Comparison of ENCODE assay signal across 8 cellular contexts in the genomic region with DNA sequence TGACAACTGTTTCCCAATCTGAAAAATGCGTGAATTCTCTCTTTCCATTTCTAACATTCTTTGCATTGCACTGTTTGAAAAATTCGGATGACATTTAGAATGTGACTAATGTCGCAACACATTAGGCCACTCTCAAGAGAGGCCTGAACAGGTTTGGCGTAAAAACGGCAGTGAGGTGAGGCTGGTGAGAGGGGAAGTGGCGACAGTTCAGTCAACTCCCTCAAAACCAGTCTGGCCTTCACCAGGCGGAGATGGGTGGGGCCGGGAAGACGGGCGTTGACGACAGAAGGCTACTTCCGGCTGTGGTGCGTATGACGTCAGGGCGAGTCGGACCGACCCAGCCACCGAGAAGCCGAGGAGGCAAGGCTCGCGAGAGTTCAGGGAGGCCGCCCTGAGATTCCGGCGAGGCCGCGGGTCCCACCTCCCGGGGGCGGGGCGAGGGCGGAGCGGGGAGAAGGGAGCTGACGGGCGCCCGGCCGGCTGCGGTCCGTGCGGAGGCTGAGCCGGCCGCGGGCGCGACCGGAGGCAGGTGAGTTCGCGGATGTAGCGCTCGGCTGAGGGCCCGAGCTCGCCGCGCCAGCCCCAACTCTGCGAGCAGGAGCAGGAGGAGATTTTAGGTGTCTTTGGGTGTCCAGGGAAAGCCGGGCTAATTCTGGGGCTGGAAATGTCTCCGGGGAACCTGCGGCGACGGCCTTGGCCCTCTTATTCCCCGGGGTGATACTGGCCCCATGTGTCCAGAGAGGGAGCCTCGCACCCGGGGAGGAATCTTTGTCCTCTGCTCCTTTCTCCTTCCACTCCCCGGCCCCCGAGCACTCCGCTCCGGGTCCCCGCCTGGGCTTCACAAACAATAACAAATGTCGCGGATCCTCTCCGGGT. TPM values are rescaled to one million over a fixed set of nuclear protein-coding genes. Genes with fewer than 3 reads are reported as not detected.
DNase-seq lines count a peak whose midpoint lies in the region; FAIRE-seq and TF ChIP-seq lines count a peak whose summit lies in the region.

STK38L (plus strand) TSS at position 483 of the 876 bp plus-strand sequence. CDS start 53,435 bp downstream, outside the sequence.

- peak within 1 kb of the TSS; percentile 84 for H3K9ac ChIP-seq in neural cell (ENCODE audit: low read length)

- DNase-seq in G401 (ENCODE audit: low spot score) (peak; percentile 96), H54 (ENCODE audit: insufficient read length, low spot score) (peak; percentile 91), LoVo (ENCODE audit: low spot score) (peak; percentile 99), SHP77 treated with DMSO at 0.1 percent for 48 hours (lab: John Stamatoyannopoulos, UW) (peak; percentile 71), activated gamma-delta T cell (lab: John Stamatoyannopoulos, UW) (peak; percentile 94), fibroblast of the conjunctiva (ENCODE audit: low read depth) (peak; percentile 94), stomach (peak; percentile 97)

- no peaks in the 10 kb centered on the region for H3F3A ChIP-seq in neural cell (ENCODE audit: insufficient read depth, low read length, poor library complexity, severe bottlenecking)

- TF ChIP-seq EP300 in neural cell (conservative IDR thresholded peaks at IDR 0.05; ENCODE audit: poor library complexity, severe bottlenecking) (no peak), stomach (IDR thresholded peaks at IDR 0.05) (no peak)

- H2AFZ ChIP-seq in neural cell (ENCODE audit: low read depth, low read length): peak within 1 kb of the TSS; percentile 90

- TF ChIP-seq CTCF in neural cell (IDR thresholded peaks at IDR 0.05; ENCODE audit: poor library complexity, severe bottlenecking): peak; percentile 22
- TF ChIP-seq CTCF in stomach (IDR thresholded peaks at IDR 0.05): peak in 1 of 7 experiments; percentile 33

- H3K36me3 ChIP-seq in neural cell (ENCODE audit: insufficient read depth, low read length) (no peaks in the 10 kb centered on the region), stomach (no peaks in the 10 kb centered on the region)

- peak within 1 kb of the TSS; percentile 96 for H3K4me2 ChIP-seq in neural cell (ENCODE audit: low read length)

- intact Hi-C loops in stomach (cut with DNase I; ENCODE audit: low total_unique reads): no loop called here

- H3K27me3 ChIP-seq in neural cell (ENCODE audit: insufficient read depth, low read depth, low read length) (no peaks in the 10 kb centered on the region), stomach (no peaks in the 10 kb centered on the region)

- no peak for TF ChIP-seq RAD21 in neural cell (conservative IDR thresholded peaks at IDR 0.05)

- peak within 1 kb of the TSS; percentile 96 for H3K4me3 ChIP-seq in neural cell (ENCODE audit: low read length)
- peak within 1 kb of the TSS; percentile 74 to 89 (median 82) for H3K4me3 ChIP-seq in stomach

- H3K9me2 ChIP-seq in neural cell (ENCODE audit: insufficient read depth, low read length): no peaks in the 10 kb centered on the region

- TF ChIP-seq POLR2A in H54 (IDR thresholded peaks at IDR 0.05; ENCODE audit: low read depth, low read length): peak; percentile 94
- peak in 1 of 4 donors; percentile 87 for TF ChIP-seq POLR2A in stomach (IDR thresholded peaks at IDR 0.05)

- 4 to 8% (median 5%) methylated on average over 44 to 69 of the region's 69 CpGs for whole genome bisulfite sequencing in stomach, 5 donors

- H3K4me1 ChIP-seq in stomach: peaks cover 11 to 41% (median 19%) of the 10 kb centered on the region in 4 donors

- in situ Hi-C loops in G401 (cut with HindIII; ENCODE audit: low sequenced_read_pairs): no loop called here

- FAIRE-seq in H54 (lab: Jason Lieb, UNC): peak; percentile 84

- H4K20me1 ChIP-seq in neural cell (ENCODE audit: insufficient read depth): no peaks in the 10 kb centered on the region

- peaks cover 41% of the 10 kb centered on the region for H3K79me2 ChIP-seq in neural cell (replicated peaks; ENCODE audit: insufficient read depth, low read length)

- H3K27ac ChIP-seq in neural cell (ENCODE audit: low read length): peak within 1 kb of the TSS; percentile 52
- peak within 1 kb of the TSS; percentile 81 to 94 (median 90) for H3K27ac ChIP-seq in stomach

- no peaks in the 10 kb centered on the region for H3K9me3 ChIP-seq in neural cell (ENCODE audit: low read length)
- no peaks in the 10 kb centered on the region for H3K9me3 ChIP-seq in stomach

TF ChIP-seq in neural cell, 6 proteins besides CTCF, POLR2A, EP300 and RAD21:
- TF ChIP-seq SMC3 (conservative IDR thresholded peaks at IDR 0.05; ENCODE audit: poor library complexity) (peak; percentile 30), POLR2AphosphoS5 (IDR thresholded peaks at IDR 0.05) (peak; percentile 89), REST (IDR thresholded peaks at IDR 0.05; ENCODE audit: borderline replicate concordance) (peak; percentile 70), MXI1 (conservative IDR thresholded peaks at IDR 0.05; ENCODE audit: poor library complexity, severe bottlenecking) (peak; percentile 68), EZH2 (IDR thresholded peaks at IDR 0.05; ENCODE audit: borderline replicate concordance, insufficient read depth, low read length, poor library complexity, severe bottlenecking) (no peak), TAF1 (IDR thresholded peaks at IDR 0.05; ENCODE audit: low read depth) (no peak)

RNA-seq across cellular contexts. Expression of gene STK38L, which starts in this region (rescaled TPM):
- total RNA-seq in G401 (2014; rRNA removed; shearing (Covaris generic)): 6.3 and 13.9 TPM in 2 replicates
- polyA plus RNA-seq in neural cell: 22.4 and 31.5 TPM in 2 replicates
- 36.3 and 41.3 TPM in 2 replicates for polyA minus RNA-seq in neural cell
- 100 to 1,000 TPM in 1 of 5 donors, 10 to 100 TPM in 4; 21.7 to 118 (median 47.8) TPM for total RNA-seq in stomach
- 10 to 100 TPM in 2 of 3 donors, 1 to 10 TPM in 1; 8.5 to 16.3 (median 12.1) TPM for polyA plus RNA-seq in stomach

Comparison
In these comparisons a context has a peak if more than half of its experiments do, and no peak if none do; other contexts are left out.
1. Peak in every context shown above with its lines: DNase-seq, H3K4me3 ChIP-seq and H3K27ac ChIP-seq.